In the genomic region with DNA sequence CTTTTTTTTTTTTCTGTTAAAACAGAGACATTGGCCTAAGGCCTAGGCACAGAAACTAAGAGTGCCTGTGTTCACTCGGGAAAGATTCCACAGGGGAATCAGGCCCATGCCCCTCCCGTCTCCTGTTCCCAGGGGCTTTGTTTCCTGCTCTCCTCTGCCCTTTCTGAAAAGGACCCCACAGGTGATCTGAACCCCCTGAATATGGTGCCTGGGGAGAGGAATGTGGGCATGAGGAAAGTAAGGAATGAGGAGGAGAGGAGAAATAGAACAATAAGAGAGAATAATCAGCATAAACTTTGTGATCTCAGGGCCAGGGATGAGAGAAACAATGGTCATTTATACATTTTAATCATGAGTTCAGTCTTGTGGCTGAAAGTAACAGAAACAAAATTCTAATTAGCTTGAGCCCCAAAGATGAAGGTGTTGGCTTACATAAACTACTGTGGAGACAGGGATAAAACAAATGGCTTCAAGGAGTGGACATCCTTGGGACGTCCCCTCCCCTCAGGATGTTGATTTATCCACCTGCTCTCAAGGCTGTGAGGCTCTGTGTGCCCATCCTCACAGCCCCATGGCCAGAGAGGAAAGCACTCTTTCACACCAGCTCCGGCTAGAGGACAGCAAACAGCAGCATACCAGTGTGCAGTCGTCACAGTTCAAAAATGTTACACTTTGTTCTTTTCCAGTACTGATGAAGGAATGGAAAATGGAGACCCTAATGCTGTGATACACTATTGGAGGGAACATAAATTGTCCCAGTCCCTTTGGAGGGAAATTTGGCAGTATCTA, we compare ENCODE assay signal across 1 cellular context.
TF ChIP-seq lines count a peak whose summit lies in the region.

No MANE protein-coding gene starts in this region.

TF ChIP-seq in HepG2, 621 proteins besides CTCF, POLR2A, EP300 and RAD21 (continued from another document):
- TF ChIP-seq CBX5 (CRISPR knock-in tag; IDR thresholded peaks at IDR 0.05; ENCODE audit: borderline replicate concordance): peak; percentile 76; the same call in 1 of the 2 replicates
- no peak for TF ChIP-seq ZNF263 (CRISPR knock-in tag; IDR thresholded peaks at IDR 0.05)
- TF ChIP-seq ARNT (IDR thresholded peaks at IDR 0.05): no peak
- TF ChIP-seq GATAD2A (CRISPR knock-in tag; IDR thresholded peaks at IDR 0.05): peak; percentile 82
- no peak; the same call in 1 of the 2 replicates for TF ChIP-seq ARID4A (CRISPR knock-in tag; IDR thresholded peaks at IDR 0.05; ENCODE audit: borderline replicate concordance)
- TF ChIP-seq FOXA1 (IDR thresholded peaks at IDR 0.05): no peak
- TF ChIP-seq FOXA1 (CRISPR knock-in tag; IDR thresholded peaks at IDR 0.05): peak; percentile 84
- no peak for TF ChIP-seq YEATS4 (CRISPR knock-in tag; IDR thresholded peaks at IDR 0.05; ENCODE audit: borderline replicate concordance)
- peak; percentile 60; the same call in 1 of the 2 replicates for TF ChIP-seq YEATS2 (CRISPR knock-in tag; IDR thresholded peaks at IDR 0.05; ENCODE audit: borderline replicate concordance)
- peak; percentile 88 for TF ChIP-seq FOSL2 (CRISPR knock-in tag; IDR thresholded peaks at IDR 0.05)
